Comparison of ENCODE assay signal across 18 cellular contexts in genomic region chr16:85663891-85664321, GRCh38. TPM values are rescaled to one million over a fixed set of nuclear protein-coding genes. Genes with fewer than 3 reads are reported as not detected.
DNase-seq lines count a peak whose midpoint lies in the region; ATAC-seq and TF ChIP-seq lines count a peak whose summit lies in the region.
"Had no signal": no experiment of that assay in that cellular context is flagged by ENCODE, and none has a peak within 500 bp of the region (broad histone marks: within the 10 kb centered on the region; RNA-seq: fewer than 3 reads in every experiment).

No MANE protein-coding gene starts in this region.

- H3K27ac Mint-ChIP-seq in activated CD8-positive, alpha-beta T cell treated with anti-CD3 and anti-CD28 coated beads for 36 hours = no peak overlapping the region
- H3K27ac Mint-ChIP-seq: activated naive CD4-positive, alpha-beta T cell treated with anti-CD3 and anti-CD28 coated beads, Interleukin-2, amount 50 U/mL, for 72 hours had no signal

- no peaks in the 10 kb centered on the region for H3K4me1 Mint-ChIP-seq in activated CD8-positive, alpha-beta T cell treated with anti-CD3 and anti-CD28 coated beads for 36 hours (ENCODE audit: low read depth)

- H3K9me3 Mint-ChIP-seq in activated CD8-positive, alpha-beta T cell treated with anti-CD3 and anti-CD28 coated beads for 36 hours = no peaks in the 10 kb centered on the region
- H3K9me3 Mint-ChIP-seq: activated naive CD4-positive, alpha-beta T cell treated with anti-CD3 and anti-CD28 coated beads, Interleukin-2, amount 50 U/mL, for 72 hours; naive B cell had no signal

- CTCF ChIA-PET in activated CD8-positive, alpha-beta T cell treated with anti-CD3 and anti-CD28 coated beads for 36 hours (lab: Charles Lee) = no interaction called here

- H3K27ac ChIP-seq in rectal smooth muscle tissue (ENCODE audit: low read depth, low read length) = peak overlapping the region; percentile 18
- H3K27ac ChIP-seq: breast epithelium, SJSA1, thyroid gland had no signal

- no peak overlapping the region for H3K4me3 ChIP-seq in H7 (ENCODE audit: insufficient read depth, low read depth, low read length)
- H3K4me3 ChIP-seq in fibroblast of mammary gland (ENCODE audit: control insufficient read depth, low read depth, low read length) = no peak overlapping the region
- H3K4me3 ChIP-seq in rectal smooth muscle tissue (ENCODE audit: low read length) = no peak overlapping the region
- H3K4me3 ChIP-seq: breast epithelium, SJSA1, thyroid gland had no signal

- peaks cover 26% of the 10 kb centered on the region for H3K36me3 Mint-ChIP-seq in activated CD8-positive, alpha-beta T cell treated with anti-CD3 and anti-CD28 coated beads for 36 hours (ENCODE audit: low read depth)

- peak; percentile 15 for DNase-seq in H7
- DNase-seq in NCI-H2107 (lab: John Stamatoyannopoulos, UW) = peak; percentile 42
- DNase-seq in fibroblast of mammary gland (ENCODE audit: low read depth) = peak; percentile 28
- DNase-seq in activated CD8-positive, alpha-beta T cell treated with anti-CD3 and anti-CD28 coated beads for 36 hours = no peak
- no peak for DNase-seq in activated CD4-positive, alpha-beta T cell treated with anti-CD3 and anti-CD28 coated beads, Interleukin-2, amount 50 U/mL, for 1 hour
- DNase-seq: activated CD4-positive, CD25-positive, alpha-beta regulatory T cell treated with anti-CD3 and anti-CD28 coated beads, Interleukin-2, amount 50 U/mL, for 72 hours; BE2C; DMS53; effector CD4-positive, alpha-beta T cell; hippocampal formation; naive B cell; stimulated activated CD4-positive, alpha-beta T cell treated with anti-CD3 and anti-CD28 coated beads, Interleukin-2, amount 100 ng/mL, for 48 hours had no signal

- no peaks in the 10 kb centered on the region for H3K27me3 ChIP-seq in H7 (ENCODE audit: control insufficient read depth, insufficient read depth, low read length)
- H3K27me3 ChIP-seq in rectal smooth muscle tissue (ENCODE audit: control insufficient read depth, insufficient read depth, low read length) = no peaks in the 10 kb centered on the region
- H3K27me3 ChIP-seq: BE2C, breast epithelium, SJSA1, thyroid gland had no signal

- H3K4me3 Mint-ChIP-seq in activated CD8-positive, alpha-beta T cell treated with anti-CD3 and anti-CD28 coated beads for 36 hours = no peak overlapping the region
- H3K4me3 Mint-ChIP-seq: naive B cell had no signal

- no peaks in the 10 kb centered on the region for H3K4me1 ChIP-seq in rectal smooth muscle tissue (ENCODE audit: control insufficient read depth, insufficient read depth, low read length)
- H3K4me1 ChIP-seq: SJSA1 had no signal

- H3K36me3 ChIP-seq in H7 (replicated peaks; ENCODE audit: control insufficient read depth, insufficient read depth, low read length) (peaks cover 62% of the 10 kb centered on the region), rectal smooth muscle tissue (ENCODE audit: control insufficient read depth, insufficient read depth, low read length) (peaks cover 65% of the 10 kb centered on the region)

- intact Hi-C loops in activated CD8-positive, alpha-beta T cell treated with anti-CD3 and anti-CD28 coated beads for 36 hours (cut with micrococcal nuclease) = no loop called here

- POLR2A ChIA-PET in activated CD8-positive, alpha-beta T cell treated with anti-CD3 and anti-CD28 coated beads for 36 hours (lab: Charles Lee) = no interaction called here

- ATAC-seq in HG03520 (IDR thresholded peaks at IDR 0.05; ENCODE audit: unreplicated experiment) = no peak
- ATAC-seq in activated CD8-positive, alpha-beta T cell treated with anti-CD3 and anti-CD28 coated beads for 36 hours = no peak
- ATAC-seq: activated naive CD4-positive, alpha-beta T cell treated with anti-CD3 and anti-CD28 coated beads, Interleukin-2, amount 50 U/mL, for 72 hours had no signal

- H3K27me3 Mint-ChIP-seq in activated CD8-positive, alpha-beta T cell treated with anti-CD3 and anti-CD28 coated beads for 36 hours = no peaks in the 10 kb centered on the region
- H3K27me3 Mint-ChIP-seq: naive B cell had no signal

- TF ChIP-seq CTCF in fibroblast of mammary gland (conservative IDR thresholded peaks at IDR 0.05; ENCODE audit: control insufficient read depth, insufficient read depth, low read depth, low read length) = no peak
- no peak for TF ChIP-seq CTCF in activated CD8-positive, alpha-beta T cell treated with anti-CD3 and anti-CD28 coated beads for 36 hours (IDR thresholded peaks at IDR 0.05)

- no peak overlapping the region for H3K9ac ChIP-seq in rectal smooth muscle tissue (ENCODE audit: low read length)

RNA-seq across cellular contexts. Expression of gene GINS2, which starts 24.8 kb away (rescaled TPM):
- total RNA-seq in H7 (2014; rRNA removed; shearing (Covaris generic)) = 25.6 and 25.9 TPM in 2 replicates
- total RNA-seq in activated CD8-positive, alpha-beta T cell treated with anti-CD3 and anti-CD28 coated beads for 36 hours = 10 to 100 TPM; 59.9 to 62.9 TPM

RNA-seq across cellular contexts. Expression of gene GSE1, which starts 50.8 kb away (rescaled TPM):
- 52.5 and 73.6 TPM in 2 replicates for total RNA-seq in H7 (2014; rRNA removed; shearing (Covaris generic))
- 10 to 100 TPM; 33.6 to 34.5 TPM for total RNA-seq in activated CD8-positive, alpha-beta T cell treated with anti-CD3 and anti-CD28 coated beads for 36 hours

Comparison
In these comparisons a context has a peak if more than half of its experiments do, and no peak if none do; other contexts are left out.
1. DNase-seq: peak in H7 (single experiment), NCI-H2107 (single experiment) and fibroblast of mammary gland (single experiment); none in activated CD8-positive, alpha-beta T cell treated with anti-CD3 and anti-CD28 coated beads for 36 hours (single experiment) and activated CD4-positive, alpha-beta T cell treated with anti-CD3 and anti-CD28 coated beads, Interleukin-2, amount 50 U/mL, for 1 hour (single experiment).